18 cellular contexts compared by ENCODE assay signal in the genomic region with DNA sequence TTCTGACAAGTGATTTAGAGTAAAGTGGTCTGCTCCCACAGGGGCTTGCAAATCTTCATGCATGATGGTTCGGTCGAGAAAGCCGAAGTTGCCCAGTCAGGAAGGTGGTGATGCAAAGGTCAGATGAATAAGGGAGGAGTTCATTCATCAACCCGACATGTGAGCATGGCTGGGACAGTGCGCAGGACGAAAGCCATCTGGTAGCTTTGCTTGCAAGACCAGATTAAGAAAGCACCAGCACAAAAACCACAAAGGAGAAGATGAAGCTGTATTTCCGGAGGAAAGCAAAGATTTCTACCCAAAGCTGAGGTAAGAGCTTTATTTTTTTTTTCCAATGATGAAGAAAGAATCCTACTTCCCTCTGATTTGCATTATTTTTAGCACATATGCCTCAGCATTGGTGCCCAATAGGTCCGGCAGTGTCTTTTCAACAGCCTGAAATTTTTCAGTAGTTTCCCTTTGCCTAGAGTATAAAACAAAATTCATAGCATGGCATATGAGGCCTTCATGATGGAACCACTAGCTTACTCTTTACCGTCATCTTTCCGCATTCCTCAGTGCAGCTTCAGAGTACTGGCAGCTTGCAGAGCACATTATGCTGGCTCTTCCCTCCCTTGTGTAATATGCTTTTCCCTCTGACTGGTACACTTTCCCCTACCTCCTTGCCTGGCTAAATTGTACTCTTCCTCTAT.
DNase-seq lines count a peak whose midpoint lies in the region; ATAC-seq, FAIRE-seq and TF ChIP-seq lines count a peak whose summit lies in the region.
"Had no signal": no experiment of that assay in that cellular context is flagged by ENCODE, and none has a peak within 500 bp of the region (broad histone marks: within the 10 kb centered on the region; RNA-seq: fewer than 3 reads in every experiment).

No MANE protein-coding gene starts in this region.

- no peaks in the 10 kb centered on the region for H3K36me3 Mint-ChIP-seq in activated T-cell treated with anti-CD3 and anti-CD28 coated beads, Interleukin-2, amount 50 U/mL, for 4 hours (ENCODE audit: insufficient read depth)
- H3K36me3 Mint-ChIP-seq: memory B cell had no signal

- H3K27me3 Mint-ChIP-seq in activated T-cell treated with anti-CD3 and anti-CD28 coated beads, Interleukin-2, amount 50 U/mL, for 4 hours (ENCODE audit: low read depth): peaks cover 12% of the 10 kb centered on the region

- peak overlapping the region in 4 of 10 donors; percentile 23 to 84 (median 38) for H3K27ac ChIP-seq in heart right ventricle

- peak; percentile 41 to 72 (median 52) for ATAC-seq in heart right ventricle
- ATAC-seq in sciatic nerve: peak; percentile 18
- no peak for ATAC-seq in GM21381 (IDR thresholded peaks at IDR 0.05; ENCODE audit: unreplicated experiment)
- ATAC-seq in activated T-cell treated with anti-CD3 and anti-CD28 coated beads, Interleukin-2, amount 50 U/mL, for 4 hours: no peak
- ATAC-seq: activated CD4-positive, alpha-beta T cell treated with anti-CD3 and anti-CD28 coated beads for 36 hours; HCT116 had no signal

- WGBS in heart right ventricle, 2 donors: 77% methylated on average over 10 of the region's 10 CpGs

- DNase-seq in HTR-8/SVneo (ENCODE audit: insufficient read length, low spot score) (no peak), SIG-M5 treated with dmso at 0.1 percent for 504 hours (lab: John Stamatoyannopoulos, UW; ENCODE audit: unreplicated experiment) (peak; percentile 95), heart right ventricle (peak; percentile 25 to 35), sciatic nerve (ENCODE audit: low spot score) (no peak), NCI-H1092 treated with DMSO at 0.1 percent for 48 hours (lab: John Stamatoyannopoulos, UW) (no peak)
- DNase-seq in stimulated activated CD4-positive, alpha-beta T cell treated with anti-CD3 and anti-CD28 coated beads, Interleukin-4, amount 100 ng/mL, for 1 hour: no peak
- DNase-seq in activated T-cell treated with anti-CD3 and anti-CD28 coated beads, Interleukin-2, amount 50 U/mL, for 4 hours: no peak
- DNase-seq: activated CD4-positive, alpha-beta T cell treated with anti-CD3 and anti-CD28 coated beads for 36 hours; activated T-cell treated with anti-CD3 and anti-CD28 coated beads, Interleukin-2, amount 50 U/mL, for 48 hours; cortex of kidney; NCI-H2171 treated with DMSO at 0.1 percent for 48 hours; occipital lobe; OCI-M1; T-helper 1 cell had no signal

- H3K4me1 ChIP-seq in heart right ventricle: peaks cover 7 to 62% (median 34%) of the 10 kb centered on the region in 9 donors

- no peaks in the 10 kb centered on the region for H3K9me3 ChIP-seq in heart right ventricle
- H3K9me3 ChIP-seq: thoracic aorta had no signal

- TF ChIP-seq CTCF in heart right ventricle (IDR thresholded peaks at IDR 0.05): no peak

- H3K4me1 Mint-ChIP-seq in activated T-cell treated with anti-CD3 and anti-CD28 coated beads, Interleukin-2, amount 50 U/mL, for 4 hours (ENCODE audit: low read depth): peaks cover 3% of the 10 kb centered on the region
- H3K4me1 Mint-ChIP-seq: activated CD4-positive, alpha-beta T cell treated with anti-CD3 and anti-CD28 coated beads for 36 hours had no signal

- no peaks in the 10 kb centered on the region for H3K27me3 ChIP-seq in heart right ventricle

- intact Hi-C loops in heart right ventricle (cut with DNase I) (loop anchor here in 1 of 10 donors (10.0 kb wide), 1 partner anchor 75 kb away; no protein-coding TSS in a partner anchor), sciatic nerve (cut with DNase I) (no loop called here)

- H3K9me3 Mint-ChIP-seq in activated T-cell treated with anti-CD3 and anti-CD28 coated beads, Interleukin-2, amount 50 U/mL, for 4 hours: peaks cover 7% of the 10 kb centered on the region

- no peak overlapping the region for H3K4me3 Mint-ChIP-seq in activated T-cell treated with anti-CD3 and anti-CD28 coated beads, Interleukin-2, amount 50 U/mL, for 4 hours
- H3K4me3 Mint-ChIP-seq: activated CD4-positive, alpha-beta T cell treated with anti-CD3 and anti-CD28 coated beads for 36 hours; memory B cell had no signal

- H3K36me3 ChIP-seq in heart right ventricle: no peaks in the 10 kb centered on the region
- H3K36me3 ChIP-seq: thoracic aorta had no signal

- peak; percentile 40 for FAIRE-seq in HTR-8/SVneo (lab: Jason Lieb, UNC)

- no peak overlapping the region for H3K4me3 ChIP-seq in heart right ventricle
- H3K4me3 ChIP-seq: thoracic aorta had no signal

Comparison
In these comparisons a context has a peak if more than half of its experiments do, and no peak if none do; other contexts are left out.
1. DNase-seq: peak in SIG-M5 treated with dmso at 0.1 percent for 504 hours (single experiment) and heart right ventricle (2 of 2); none in HTR-8/SVneo (single experiment), sciatic nerve (single experiment), stimulated activated CD4-positive, alpha-beta T cell treated with anti-CD3 and anti-CD28 coated beads, Interleukin-4, amount 100 ng/mL, for 1 hour (single experiment), NCI-H1092 treated with DMSO at 0.1 percent for 48 hours (single experiment) and activated T-cell treated with anti-CD3 and anti-CD28 coated beads, Interleukin-2, amount 50 U/mL, for 4 hours (single experiment).
2. ATAC-seq: peak in heart right ventricle (8 of 8) and sciatic nerve (single experiment); none in GM21381 (single experiment) and activated T-cell treated with anti-CD3 and anti-CD28 coated beads, Interleukin-2, amount 50 U/mL, for 4 hours (0 of 2).